Comparison of ENCODE assay signal across 11 cellular contexts in genomic region chr11:111477898-111478297, GRCh38. TPM values are rescaled to one million over a fixed set of nuclear protein-coding genes. Genes with fewer than 3 reads are reported as not detected.
"Had no signal": no experiment of that assay in that cellular context is flagged by ENCODE, and none has a peak within 500 bp of the region (broad histone marks: within the 10 kb centered on the region; RNA-seq: fewer than 3 reads in every experiment).

No MANE protein-coding gene starts in this region.

- DNase-seq: GM23248, GOT3, H7, HFFc6, IMR-90 had no signal

- H3K9me3 ChIP-seq: HAP-1 had no signal

- FAIRE-seq: K562 had no signal

- H3K4me1 ChIP-seq: HAP-1 had no signal

- ATAC-seq: HCT116, K562 had no signal

- H3K36me3 ChIP-seq: HAP-1 had no signal

- H3K4me3 Mint-ChIP-seq: HFFc6 had no signal

- H3K4me3 ChIP-seq: GM23248, HAP-1, K562 had no signal

- H3K27ac ChIP-seq: GM23248, HL-60 had no signal

- H3K27ac Mint-ChIP-seq: HFFc6 had no signal

- H3K9ac ChIP-seq: GM23248 had no signal

- H2AFZ ChIP-seq: GM23248 had no signal

RNA-seq across cellular contexts. Expression of gene BTG4, which starts 34.3 kb away (rescaled TPM):
- total RNA-seq: GM23248, H7, HFFc6, IMR-90, K562 had no signal
- polyA plus RNA-seq: IMR-90, K562 had no signal

RNA-seq across cellular contexts. Expression of gene HOATZ, which starts 36.7 kb away (rescaled TPM):
- total RNA-seq: GM23248, H4, H7, HFFc6, HT1080, IMR-90, K562 had no signal
- polyA plus RNA-seq: GM23248, IMR-90, K562 had no signal
